19 cellular contexts compared by ENCODE assay signal in the genomic region with DNA sequence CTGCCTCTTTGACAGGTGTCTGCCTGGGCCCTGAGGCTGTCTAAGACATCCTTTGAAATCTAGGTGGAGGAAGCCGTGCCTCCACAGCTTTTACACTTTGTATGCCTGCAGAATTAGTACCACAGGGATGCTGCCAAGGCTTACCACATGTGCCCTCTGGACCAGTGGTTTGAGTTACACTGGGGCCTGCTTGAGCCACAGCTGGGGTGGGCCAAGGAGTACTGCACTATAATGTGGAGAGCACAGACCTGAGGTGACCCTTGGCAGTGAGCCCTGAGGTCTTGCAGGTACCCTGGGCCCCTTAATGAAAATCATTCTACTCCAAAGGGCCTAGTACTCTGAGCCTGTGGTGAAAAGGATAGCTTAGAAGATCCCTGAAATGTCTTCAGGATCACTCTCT. TPM values are rescaled to one million over a fixed set of nuclear protein-coding genes. Genes with fewer than 3 reads are reported as not detected.
DNase-seq lines count a peak whose midpoint lies in the region; ATAC-seq lines count a peak whose summit lies in the region.
"Had no signal": no experiment of that assay in that cellular context is flagged by ENCODE, and none has a peak within 500 bp of the region (broad histone marks: within the 10 kb centered on the region; RNA-seq: fewer than 3 reads in every experiment).

No MANE protein-coding gene starts in this region.

- H3K14ac ChIP-seq in neuronal stem cell (ENCODE audit: low read length) = no peak overlapping the region

- intact Hi-C loops in sciatic nerve (cut with DNase I) = no loop called here

- no peaks in the 10 kb centered on the region for H3K79me1 ChIP-seq in neuronal stem cell (ENCODE audit: low read depth, low read length)

- H3K9me3 ChIP-seq in neuronal stem cell (replicated peaks in 1 of 2; ENCODE audit: control insufficient read depth in 2 of 2, insufficient read depth in 1 of 2, low read depth in 1 of 2, low read length in 2 of 2) = no peaks in the 10 kb centered on the region
- H3K9me3 ChIP-seq: BE2C, BLaER1 had no signal

- H3K27ac Mint-ChIP-seq in naive thymus-derived CD8-positive, alpha-beta T cell = no peak overlapping the region
- H3K27ac Mint-ChIP-seq: CD14-positive monocyte; CD4-positive, alpha-beta memory T cell; CD4-positive, CD25-positive, alpha-beta regulatory T cell; CD8-positive, alpha-beta memory T cell had no signal

- peak overlapping the region; percentile 17 for H3K18ac ChIP-seq in neuronal stem cell (ENCODE audit: low read length)

- no peak overlapping the region for H2BK120ac ChIP-seq in neuronal stem cell (ENCODE audit: low read depth, low read length)

- no peak overlapping the region for H4K8ac ChIP-seq in neuronal stem cell (ENCODE audit: low read depth, low read length)

- no peak overlapping the region for H3K27ac ChIP-seq in neuronal stem cell (replicated peaks; ENCODE audit: low read length)
- H3K27ac ChIP-seq: BLaER1 had no signal

- no peak overlapping the region for H3K4me3 ChIP-seq in neuronal stem cell (ENCODE audit: low read length in 2 of 2)
- H3K4me3 ChIP-seq: BLaER1 had no signal

- no peak overlapping the region for H2AK5ac ChIP-seq in neuronal stem cell (ENCODE audit: low read depth, low read length)

- H3K4me1 Mint-ChIP-seq in naive thymus-derived CD8-positive, alpha-beta T cell = no peaks in the 10 kb centered on the region
- H3K4me1 Mint-ChIP-seq: CD14-positive monocyte; CD4-positive, alpha-beta memory T cell; CD4-positive, CD25-positive, alpha-beta regulatory T cell; CD8-positive, alpha-beta memory T cell had no signal

- H3K36me3 Mint-ChIP-seq in naive thymus-derived CD8-positive, alpha-beta T cell = no peaks in the 10 kb centered on the region
- H3K36me3 Mint-ChIP-seq: CD14-positive monocyte; CD4-positive, alpha-beta memory T cell; CD4-positive, CD25-positive, alpha-beta regulatory T cell; CD8-positive, alpha-beta memory T cell had no signal

- no peak overlapping the region for H3K4me3 Mint-ChIP-seq in naive thymus-derived CD8-positive, alpha-beta T cell
- H3K4me3 Mint-ChIP-seq: CD14-positive monocyte; CD4-positive, alpha-beta memory T cell; CD4-positive, CD25-positive, alpha-beta regulatory T cell; CD8-positive, alpha-beta memory T cell had no signal

- DNase-seq in neuronal stem cell (ENCODE audit: low spot score) (no peak), sciatic nerve (ENCODE audit: low spot score) (peak; percentile 15), RKO (ENCODE audit: low spot score) (no peak)
- DNase-seq in naive thymus-derived CD8-positive, alpha-beta T cell = no peak
- DNase-seq: 8988T; ACHN; BE2C; C1 segment of cervical spinal cord; Calu3; CD4-positive, alpha-beta memory T cell; CD4-positive, CD25-positive, alpha-beta regulatory T cell; CD8-positive, alpha-beta memory T cell; COR-L47; DMS79 treated with DMSO at 0.1 percent for 48 hours; GF-D8 had no signal

- no peak overlapping the region for H3K4ac ChIP-seq in neuronal stem cell (ENCODE audit: low read length)

- no peak for ATAC-seq in sciatic nerve
- ATAC-seq in naive thymus-derived CD8-positive, alpha-beta T cell = no peak
- ATAC-seq in HG03139 (IDR thresholded peaks at IDR 0.05; ENCODE audit: unreplicated experiment) = no peak

- no peak overlapping the region for H2BK12ac ChIP-seq in neuronal stem cell (ENCODE audit: low read length)

- H3K9me3 Mint-ChIP-seq in naive thymus-derived CD8-positive, alpha-beta T cell = peaks cover 0 to 6% (median 0%) of the 10 kb centered on the region in 9 donors

- no peaks in the 10 kb centered on the region for H3K27me3 ChIP-seq in neuronal stem cell (ENCODE audit: control insufficient read depth in 3 of 3, insufficient read depth in 3 of 3, low read depth in 1 of 3, low read length in 3 of 3)
- H3K27me3 ChIP-seq: BE2C had no signal

- H2BK15ac ChIP-seq in neuronal stem cell (ENCODE audit: low read length) = no peak overlapping the region

- WGBS in neuronal stem cell (ENCODE audit: extremely low coverage in 2 of 2, insufficient read length in 2 of 2, insufficient replicate concordance in 1 of 2), 2 donors = no CpG with 5 or more reads among the region's 1 CpG

- no peak overlapping the region for H4K91ac ChIP-seq in neuronal stem cell (ENCODE audit: low read depth, low read length, poor library complexity)

- H2AFZ ChIP-seq in neuronal stem cell (ENCODE audit: low read length) = no peak overlapping the region

- no peak overlapping the region for H3K4me2 ChIP-seq in neuronal stem cell (ENCODE audit: insufficient read depth, low read length, poor library complexity, severe bottlenecking)
- H3K4me2 ChIP-seq: BLaER1 had no signal

- no peaks in the 10 kb centered on the region for H3K27me3 Mint-ChIP-seq in naive thymus-derived CD8-positive, alpha-beta T cell
- H3K27me3 Mint-ChIP-seq: CD4-positive, alpha-beta memory T cell; CD4-positive, CD25-positive, alpha-beta regulatory T cell had no signal

- no peaks in the 10 kb centered on the region for H3K36me3 ChIP-seq in neuronal stem cell (replicated peaks in 1 of 2; ENCODE audit: control insufficient read depth in 2 of 2, insufficient read depth in 2 of 2, low read length in 2 of 2)
- H3K36me3 ChIP-seq: BE2C, BLaER1 had no signal

- no peak overlapping the region for H3K23ac ChIP-seq in neuronal stem cell (ENCODE audit: low read depth, low read length, poor library complexity)

- H3K4me1 ChIP-seq in neuronal stem cell (ENCODE audit: control insufficient read depth in 2 of 2, insufficient read depth in 1 of 2, low read depth in 1 of 2, low read length in 2 of 2) = no peaks in the 10 kb centered on the region
- H3K4me1 ChIP-seq: BE2C, BLaER1 had no signal

- POLR2A ChIA-PET in naive thymus-derived CD8-positive, alpha-beta T cell (lab: Charles Lee) = no interaction called here

- no peak overlapping the region for H2BK5ac ChIP-seq in neuronal stem cell (ENCODE audit: low read length)

- no peak overlapping the region for H3K9ac ChIP-seq in neuronal stem cell (ENCODE audit: low read depth, low read length, poor library complexity)
- H3K9ac ChIP-seq: BLaER1 had no signal

RNA-seq across cellular contexts. Expression of a gene that starts 27.2 kb away (rescaled TPM):
- 24.7 TPM for polyA plus RNA-seq in neuronal stem cell (2013, experiment 1 of 2)
- polyA plus RNA-seq in neuronal stem cell (2013, experiment 2 of 2) = 24.9 TPM
- 1.2 TPM for total RNA-seq in sciatic nerve
- not detected for total RNA-seq in naive thymus-derived CD8-positive, alpha-beta T cell
- not detected for polyA plus RNA-seq in naive thymus-derived CD8-positive, alpha-beta T cell
- total RNA-seq: A673; Calu3; CD4-positive, alpha-beta memory T cell; CD4-positive, CD25-positive, alpha-beta regulatory T cell; CD8-positive, alpha-beta memory T cell had no signal
- polyA plus RNA-seq: CD14-positive monocyte; CD4-positive, alpha-beta memory T cell; CD4-positive, CD25-positive, alpha-beta regulatory T cell; CD8-positive, alpha-beta memory T cell had no signal
